ENCODE assay signal across 8 cellular contexts in the genomic region with DNA sequence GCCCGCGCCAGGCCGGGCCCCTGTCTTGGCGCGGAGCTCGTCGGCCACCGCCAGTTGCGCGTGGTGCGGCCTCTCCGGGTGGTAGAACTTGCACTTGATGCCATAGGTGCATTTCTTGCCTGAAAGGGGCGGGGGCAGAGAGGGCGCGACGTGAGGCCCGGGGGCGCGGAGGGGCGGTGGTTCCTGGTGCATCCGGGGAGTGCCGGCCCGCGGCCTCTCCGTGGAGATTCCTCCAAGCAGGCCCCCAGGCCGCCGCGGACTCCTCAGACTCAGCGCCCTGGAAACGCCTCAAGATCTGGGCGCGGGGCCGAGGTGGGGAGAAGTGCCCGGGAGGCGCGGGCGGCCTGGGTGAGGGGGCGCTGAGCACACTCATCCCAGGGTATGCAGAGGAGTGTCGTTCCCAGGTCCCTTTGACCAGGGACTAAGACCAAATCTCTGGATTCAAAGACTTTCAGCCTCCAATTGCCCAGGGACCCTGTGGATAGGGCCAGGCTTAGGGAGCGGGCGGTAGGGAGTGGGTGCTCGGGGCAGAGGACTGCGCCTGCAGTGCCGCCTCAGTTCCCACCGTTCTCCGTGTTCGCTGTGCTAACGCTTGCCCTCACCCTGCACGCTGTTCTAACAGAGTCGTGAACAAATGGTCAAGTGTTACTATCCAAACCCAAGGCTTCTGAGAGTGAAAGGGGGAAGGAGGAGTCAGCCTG. TPM values are rescaled to one million over a fixed set of nuclear protein-coding genes. Genes with fewer than 3 reads are reported as not detected.
DNase-seq lines count a peak whose midpoint lies in the region; ATAC-seq, FAIRE-seq and TF ChIP-seq lines count a peak whose summit lies in the region.
"Had no signal": no experiment of that assay in that cellular context is flagged by ENCODE, and none has a peak within 500 bp of the region (broad histone marks: within the 10 kb centered on the region; RNA-seq: fewer than 3 reads in every experiment).

No MANE protein-coding gene starts in this region.

- no peaks in the 10 kb centered on the region for H3K9me3 Mint-ChIP-seq in stimulated activated effector memory CD8-positive, alpha-beta T cell treated with anti-CD3 and anti-CD28 coated beads, Interleukin-12 subunit alpha, Interleukin-12 subunit beta, amount 100 ng/mL, for 72 hours

- H3K27me3 ChIP-seq in RWPE2 (ENCODE audit: insufficient read depth, poor library complexity, severe bottlenecking) = peaks cover 3% of the 10 kb centered on the region
- peaks cover 14% of the 10 kb centered on the region for H3K27me3 ChIP-seq in lower lobe of right lung (ENCODE audit: low read depth)
- H3K27me3 ChIP-seq in subcutaneous abdominal adipose tissue (ENCODE audit: control insufficient read depth in 5 of 5, insufficient read depth in 4 of 5, low read length in 5 of 5) = peaks cover 17 to 42% (median 32%) of the 10 kb centered on the region in 5 donors

- H3K27ac Mint-ChIP-seq in stimulated activated effector memory CD8-positive, alpha-beta T cell treated with anti-CD3 and anti-CD28 coated beads, Interleukin-12 subunit alpha, Interleukin-12 subunit beta, amount 100 ng/mL, for 72 hours = no peak overlapping the region

- H3K27ac ChIP-seq in RWPE2 (ENCODE audit: poor library complexity, severe bottlenecking) (no peak overlapping the region), coronary artery (no peak overlapping the region), lower lobe of right lung (peak overlapping the region; percentile 53), subcutaneous abdominal adipose tissue (ENCODE audit: low read depth, low read length) (no peak overlapping the region)

- H3K4me1 ChIP-seq in RWPE2 (ENCODE audit: insufficient read depth, poor library complexity, severe bottlenecking) = peaks cover 5% of the 10 kb centered on the region
- peaks cover 45% of the 10 kb centered on the region for H3K4me1 ChIP-seq in lower lobe of right lung
- peaks cover 14 to 43% (median 38%) of the 10 kb centered on the region in 5 donors for H3K4me1 ChIP-seq in subcutaneous abdominal adipose tissue (ENCODE audit: control insufficient read depth in 5 of 5, insufficient read depth in 5 of 5, low read length in 5 of 5)

- intact Hi-C loops in lower lobe of right lung (cut with DNase I) = no loop called here

- peaks cover 9% of the 10 kb centered on the region for H3K4me1 Mint-ChIP-seq in stimulated activated effector memory CD8-positive, alpha-beta T cell treated with anti-CD3 and anti-CD28 coated beads, Interleukin-12 subunit alpha, Interleukin-12 subunit beta, amount 100 ng/mL, for 72 hours

- peaks cover 97% of the 10 kb centered on the region for H3K36me3 Mint-ChIP-seq in stimulated activated effector memory CD8-positive, alpha-beta T cell treated with anti-CD3 and anti-CD28 coated beads, Interleukin-12 subunit alpha, Interleukin-12 subunit beta, amount 100 ng/mL, for 72 hours

- DNase-seq in RWPE2 (ENCODE audit: low spot score) (no peak), coronary artery (ENCODE audit: low spot score) (no peak), lower lobe of right lung (peak; percentile 78), GM19239 (ENCODE audit: insufficient read length, low spot score) (no peak)
- DNase-seq in stimulated activated effector memory CD8-positive, alpha-beta T cell treated with anti-CD3 and anti-CD28 coated beads, Interleukin-12 subunit alpha, Interleukin-12 subunit beta, amount 100 ng/mL, for 72 hours (ENCODE audit: low spot score in 2 of 2) = no peak
- DNase-seq: NCI-H1436 had no signal

- no peak overlapping the region for H3K4me3 Mint-ChIP-seq in stimulated activated effector memory CD8-positive, alpha-beta T cell treated with anti-CD3 and anti-CD28 coated beads, Interleukin-12 subunit alpha, Interleukin-12 subunit beta, amount 100 ng/mL, for 72 hours

- H3K4me3 ChIP-seq in RWPE2 (ENCODE audit: severe bottlenecking) (peak overlapping the region; percentile 24), coronary artery (peak overlapping the region; percentile 66), lower lobe of right lung (peak overlapping the region; percentile 57), subcutaneous abdominal adipose tissue (ENCODE audit: low read depth in 1 of 5, low read length in 5 of 5) (peak overlapping the region in 3 of 5 donors; percentile 13 to 58 (median 46))

- TF ChIP-seq CTCF in RWPE2 (IDR thresholded peaks at IDR 0.05; ENCODE audit: poor library complexity, severe bottlenecking) (no peak), coronary artery (IDR thresholded peaks at IDR 0.05) (no peak), lower lobe of right lung (IDR thresholded peaks at IDR 0.05) (no peak)

- no peak overlapping the region for H3K9ac ChIP-seq in subcutaneous abdominal adipose tissue (ENCODE audit: low read length in 5 of 5)

- H3K9me3 ChIP-seq in RWPE2 (ENCODE audit: severe bottlenecking) = no peaks in the 10 kb centered on the region
- no peaks in the 10 kb centered on the region for H3K9me3 ChIP-seq in lower lobe of right lung
- H3K9me3 ChIP-seq in subcutaneous abdominal adipose tissue (ENCODE audit: control insufficient read depth in 5 of 5, low read length in 5 of 5) = no peaks in the 10 kb centered on the region

- ATAC-seq in RWPE2 (ENCODE audit: low read depth) (no peak), lower lobe of right lung (peak; percentile 7 to 28), GM21381 (IDR thresholded peaks at IDR 0.05; ENCODE audit: unreplicated experiment) (no peak)
- no peak for ATAC-seq in stimulated activated effector memory CD8-positive, alpha-beta T cell treated with anti-CD3 and anti-CD28 coated beads, Interleukin-12 subunit alpha, Interleukin-12 subunit beta, amount 100 ng/mL, for 72 hours

- FAIRE-seq in GM19239 (lab: Jason Lieb, UNC) = no peak

- no peaks in the 10 kb centered on the region for H3K36me3 ChIP-seq in RWPE2 (ENCODE audit: low read depth)
- H3K36me3 ChIP-seq in lower lobe of right lung = no peaks in the 10 kb centered on the region
- no peaks in the 10 kb centered on the region for H3K36me3 ChIP-seq in subcutaneous abdominal adipose tissue (ENCODE audit: control insufficient read depth in 5 of 5, insufficient read depth in 5 of 5, low read length in 5 of 5)

RNA-seq across cellular contexts. Expression of gene ZC3H12D, which starts 33.3 kb away (rescaled TPM):
- 2.6 TPM for total RNA-seq in lower lobe of right lung

RNA-seq across cellular contexts. Expression of gene SUMO4, which starts 51.4 kb away (rescaled TPM):
- 2.0 TPM for total RNA-seq in lower lobe of right lung

Comparison
In these comparisons a context has a peak if more than half of its experiments do, and no peak if none do; other contexts are left out.
1. ATAC-seq: peak in lower lobe of right lung (2 of 2); none in RWPE2 (single experiment), stimulated activated effector memory CD8-positive, alpha-beta T cell treated with anti-CD3 and anti-CD28 coated beads, Interleukin-12 subunit alpha, Interleukin-12 subunit beta, amount 100 ng/mL, for 72 hours (single experiment) and GM21381 (single experiment).
2. Peak in every context shown above with its lines, with median percentiles within 50 percentile points of each other: H3K4me3 ChIP-seq.